ENCODE assay signal across 16 cellular contexts in the genomic region with DNA sequence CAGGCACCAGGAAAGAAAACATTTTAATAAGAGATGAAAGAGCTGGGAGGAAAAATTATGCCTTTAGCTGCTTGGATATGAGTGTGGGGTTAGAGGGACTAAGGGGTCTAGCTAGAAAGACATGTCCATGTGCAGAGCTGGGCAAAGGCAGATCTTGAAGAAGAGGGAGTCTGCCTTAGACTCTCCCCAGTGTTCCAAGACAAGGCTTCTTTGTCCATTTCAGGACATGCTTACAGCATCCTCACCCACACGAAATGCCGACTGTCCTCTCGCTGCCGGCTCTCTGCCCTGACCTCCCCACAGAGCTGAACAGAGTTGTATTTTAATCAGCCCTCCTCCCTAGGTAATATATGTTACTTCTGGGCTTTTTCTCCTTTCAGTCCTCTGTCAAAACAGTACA.
DNase-seq lines count a peak whose midpoint lies in the region; ATAC-seq and TF ChIP-seq lines count a peak whose summit lies in the region.
"Had no signal": no experiment of that assay in that cellular context is flagged by ENCODE, and none has a peak within 500 bp of the region (broad histone marks: within the 10 kb centered on the region; RNA-seq: fewer than 3 reads in every experiment).

No MANE protein-coding gene starts in this region.

- ATAC-seq in left cardiac atrium (no peak), GM19455 (IDR thresholded peaks at IDR 0.05; ENCODE audit: unreplicated experiment) (no peak)
- ATAC-seq: A549, GM12878, GM23338 had no signal

- in situ Hi-C loops in ACHN (cut with HindIII; ENCODE audit: low pct_ligation_motif_present, low pct_unique_long_range_greater_than_20kb, low sequenced_read_pairs) = no loop called here

- peak; percentile 4 for DNase-seq in RPMI7951 (ENCODE audit: low read depth)
- peak; percentile 75 for DNase-seq in globus pallidus (ENCODE audit: low spot score)
- no peak for DNase-seq in neural crest cell (ENCODE audit: low read depth, low spot score)
- peak in 26 of 49 donors; percentile 4 to 46 (median 13) for DNase-seq in substantia nigra (lab: John Stamatoyannopoulos, UW)
- no peak for DNase-seq in ACHN
- DNase-seq in ecto neural progenitor cell (ENCODE audit: low spot score) = no peak
- DNase-seq in left cardiac atrium = no peak
- DNase-seq: CD8-positive, alpha-beta memory T cell; DMS79; H7; IMR-90 had no signal

- H3K27ac Mint-ChIP-seq in neural crest cell (ENCODE audit: unreplicated experiment) = peak overlapping the region; percentile 76
- H3K27ac Mint-ChIP-seq: CD8-positive, alpha-beta memory T cell; GM23338 had no signal

- no peak for TF ChIP-seq CTCF in neural crest cell (conservative IDR thresholded peaks at IDR 0.05)

- H3K4me3 Mint-ChIP-seq in neural crest cell = no peak overlapping the region
- H3K4me3 Mint-ChIP-seq: CD8-positive, alpha-beta memory T cell; GM23338 had no signal

- peak overlapping the region; percentile 19 for H3K27ac ChIP-seq in substantia nigra (ENCODE audit: low read depth, low read length, poor library complexity, severe bottlenecking)
- H3K27ac ChIP-seq: A549, BLaER1 had no signal

- H3K27me3 Mint-ChIP-seq in neural crest cell (ENCODE audit: low read depth) = no peaks in the 10 kb centered on the region

- intact Hi-C loops in left cardiac atrium (cut with DNase I) = no loop called here

- no peaks in the 10 kb centered on the region for H3K9me3 Mint-ChIP-seq in neural crest cell
- H3K9me3 Mint-ChIP-seq: CD8-positive, alpha-beta memory T cell; GM23338 had no signal

- H3K36me3 Mint-ChIP-seq in neural crest cell (ENCODE audit: low read depth) = no peaks in the 10 kb centered on the region
- H3K36me3 Mint-ChIP-seq: CD8-positive, alpha-beta memory T cell had no signal

- H3K4me1 Mint-ChIP-seq in neural crest cell = peaks cover 10% of the 10 kb centered on the region
- H3K4me1 Mint-ChIP-seq: CD8-positive, alpha-beta memory T cell; GM23338 had no signal

Comparison
In these comparisons a context has a peak if more than half of its experiments do, and no peak if none do; other contexts are left out.
1. DNase-seq: peak in RPMI7951 (single experiment), globus pallidus (single experiment) and substantia nigra (26 of 49); none in neural crest cell (single experiment), ACHN (single experiment), ecto neural progenitor cell (single experiment) and left cardiac atrium (single experiment).